ENCODE assay signal across 1 cellular context in the genomic region with DNA sequence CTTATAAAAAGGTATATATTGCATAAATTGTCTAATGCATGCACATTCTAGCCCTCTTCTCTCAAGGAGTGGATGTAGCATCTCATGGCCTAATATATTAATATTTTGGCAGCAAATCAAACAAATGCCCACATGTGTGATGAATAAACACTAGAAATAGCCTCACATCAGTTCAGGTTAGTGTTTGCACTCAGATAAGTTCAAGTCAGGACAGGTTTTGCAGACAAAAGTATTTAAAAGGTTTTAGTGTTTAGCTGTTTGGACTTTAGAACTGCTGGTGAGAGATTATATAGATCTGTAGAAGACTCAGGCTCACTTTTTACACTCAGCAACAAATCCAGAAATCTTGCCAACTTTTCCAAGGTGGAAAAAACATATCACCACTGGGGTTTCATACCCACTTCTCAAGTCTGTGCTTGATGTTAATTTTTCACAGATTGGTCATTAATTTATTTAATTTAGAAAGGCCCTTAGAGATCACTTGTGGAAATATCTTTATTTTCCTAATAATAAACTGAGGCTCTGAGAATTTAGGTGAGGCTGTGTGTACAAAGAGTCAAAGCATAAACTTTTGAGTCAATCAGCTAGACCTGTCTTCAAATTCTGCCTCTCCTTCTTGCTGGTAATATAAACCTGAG.
TF ChIP-seq lines count a peak whose summit lies in the region.

No MANE protein-coding gene starts in this region.

TF ChIP-seq in HepG2, 621 proteins besides CTCF, POLR2A, EP300 and RAD21 (continued from another document and continues in another):
- peak; percentile 76 for TF ChIP-seq HNF4G (IDR thresholded peaks at IDR 0.05; ENCODE audit: borderline replicate concordance, low read depth, low read length)
- no peak for TF ChIP-seq HNF4G (CRISPR knock-in tag; IDR thresholded peaks at IDR 0.05; ENCODE audit: borderline replicate concordance, low read depth)
- TF ChIP-seq PAF1 (CRISPR knock-in tag; IDR thresholded peaks at IDR 0.05) = no peak
- no peak for TF ChIP-seq AKAP8 (CRISPR knock-in tag; IDR thresholded peaks at IDR 0.05)
- no peak for TF ChIP-seq THAP8 (CRISPR knock-in tag; IDR thresholded peaks at IDR 0.05; ENCODE audit: borderline replicate concordance)
- TF ChIP-seq SAP130 (CRISPR knock-in tag; IDR thresholded peaks at IDR 0.05; ENCODE audit: low read depth) = peak; percentile 34
- peak; percentile 33; the same call in 1 of the 2 replicates for TF ChIP-seq GATA4 (IDR thresholded peaks at IDR 0.05; ENCODE audit: borderline replicate concordance, low read depth)
- no peak for TF ChIP-seq ZNF30 (CRISPR knock-in tag; IDR thresholded peaks at IDR 0.05)
- no peak for TF ChIP-seq ZNF883 (CRISPR knock-in tag; IDR thresholded peaks at IDR 0.05; ENCODE audit: not compliant biosample characterization)
- TF ChIP-seq ZNF251 (CRISPR knock-in tag; IDR thresholded peaks at IDR 0.05) = no peak
- TF ChIP-seq POGZ (CRISPR knock-in tag; IDR thresholded peaks at IDR 0.05) = peak; percentile 65
- TF ChIP-seq SOX6 (IDR thresholded peaks at IDR 0.05) = no peak
- peak; percentile 82 for TF ChIP-seq SOX6 (CRISPR knock-in tag; IDR thresholded peaks at IDR 0.05)
- no peak for TF ChIP-seq ZNF629 (CRISPR knock-in tag; conservative IDR thresholded peaks at IDR 0.05)
- peak; percentile 71; the same call in 1 of the 2 replicates for TF ChIP-seq GATAD2A (CRISPR knock-in tag; IDR thresholded peaks at IDR 0.05)
- peak; percentile 40; the same call in 1 of the 2 replicates for TF ChIP-seq ONECUT2 (CRISPR knock-in tag; IDR thresholded peaks at IDR 0.05)
- TF ChIP-seq AGO1 (IDR thresholded peaks at IDR 0.05; ENCODE audit: low read depth, low read length, poor library complexity, severe bottlenecking) = no peak
- no peak for TF ChIP-seq SYNCRIP (IDR thresholded peaks at IDR 0.05; ENCODE audit: insufficient read depth, low read depth, low read length)
- TF ChIP-seq FOXP1 (IDR thresholded peaks at IDR 0.05) = no peak
- TF ChIP-seq FOXP1 (CRISPR knock-in tag; IDR thresholded peaks at IDR 0.05) = peak; percentile 42; the same call in 1 of the 2 replicates
- TF ChIP-seq SP140L (CRISPR knock-in tag; IDR thresholded peaks at IDR 0.05; ENCODE audit: borderline replicate concordance) = peak; percentile 52; the same call in 1 of the 2 replicates
- peak; percentile 80 for TF ChIP-seq SOX5 (CRISPR knock-in tag; IDR thresholded peaks at IDR 0.05; ENCODE audit: borderline replicate concordance)
- TF ChIP-seq PTBP1 (IDR thresholded peaks at IDR 0.05; ENCODE audit: low read depth, low read length, poor library complexity, severe bottlenecking) = no peak
- TF ChIP-seq ZNF569 (CRISPR knock-in tag; IDR thresholded peaks at IDR 0.05; ENCODE audit: borderline replicate concordance) = no peak
- no peak for TF ChIP-seq SAFB2 (CRISPR knock-in tag; IDR thresholded peaks at IDR 0.05; ENCODE audit: borderline replicate concordance, low read depth)
- TF ChIP-seq SSRP1 (CRISPR knock-in tag; IDR thresholded peaks at IDR 0.05) = no peak
- TF ChIP-seq SNAPC4 (CRISPR knock-in tag; IDR thresholded peaks at IDR 0.05) = no peak
- TF ChIP-seq, protein P1, sequence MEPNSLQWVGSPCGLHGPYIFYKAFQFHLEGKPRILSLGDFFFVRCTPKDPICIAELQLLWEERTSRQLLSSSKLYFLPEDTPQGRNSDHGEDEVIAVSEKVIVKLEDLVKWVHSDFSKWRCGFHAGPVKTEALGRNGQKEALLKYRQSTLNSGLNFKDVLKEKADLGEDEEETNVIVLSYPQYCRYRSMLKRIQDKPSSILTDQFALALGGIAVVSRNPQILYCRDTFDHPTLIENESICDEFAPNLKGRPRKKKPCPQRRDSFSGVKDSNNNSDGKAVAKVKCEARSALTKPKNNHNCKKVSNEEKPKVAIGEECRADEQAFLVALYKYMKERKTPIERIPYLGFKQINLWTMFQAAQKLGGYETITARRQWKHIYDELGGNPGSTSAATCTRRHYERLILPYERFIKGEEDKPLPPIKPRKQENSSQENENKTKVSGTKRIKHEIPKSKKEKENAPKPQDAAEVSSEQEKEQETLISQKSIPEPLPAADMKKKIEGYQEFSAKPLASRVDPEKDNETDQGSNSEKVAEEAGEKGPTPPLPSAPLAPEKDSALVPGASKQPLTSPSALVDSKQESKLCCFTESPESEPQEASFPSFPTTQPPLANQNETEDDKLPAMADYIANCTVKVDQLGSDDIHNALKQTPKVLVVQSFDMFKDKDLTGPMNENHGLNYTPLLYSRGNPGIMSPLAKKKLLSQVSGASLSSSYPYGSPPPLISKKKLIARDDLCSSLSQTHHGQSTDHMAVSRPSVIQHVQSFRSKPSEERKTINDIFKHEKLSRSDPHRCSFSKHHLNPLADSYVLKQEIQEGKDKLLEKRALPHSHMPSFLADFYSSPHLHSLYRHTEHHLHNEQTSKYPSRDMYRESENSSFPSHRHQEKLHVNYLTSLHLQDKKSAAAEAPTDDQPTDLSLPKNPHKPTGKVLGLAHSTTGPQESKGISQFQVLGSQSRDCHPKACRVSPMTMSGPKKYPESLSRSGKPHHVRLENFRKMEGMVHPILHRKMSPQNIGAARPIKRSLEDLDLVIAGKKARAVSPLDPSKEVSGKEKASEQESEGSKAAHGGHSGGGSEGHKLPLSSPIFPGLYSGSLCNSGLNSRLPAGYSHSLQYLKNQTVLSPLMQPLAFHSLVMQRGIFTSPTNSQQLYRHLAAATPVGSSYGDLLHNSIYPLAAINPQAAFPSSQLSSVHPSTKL (CRISPR knock-in tag; IDR thresholded peaks at IDR 0.05) = peak; percentile 86
- TF ChIP-seq ZNF7 (CRISPR knock-in tag; IDR thresholded peaks at IDR 0.05) = peak; percentile 74; the same call in 1 of the 2 replicates
- TF ChIP-seq YEATS4 (CRISPR knock-in tag; IDR thresholded peaks at IDR 0.05; ENCODE audit: borderline replicate concordance) = no peak
- TF ChIP-seq AHDC1 (CRISPR knock-in tag; IDR thresholded peaks at IDR 0.05; ENCODE audit: borderline replicate concordance) = peak; percentile 90; the same call in 1 of the 2 replicates
- TF ChIP-seq ZFP41 (CRISPR knock-in tag; IDR thresholded peaks at IDR 0.05; ENCODE audit: borderline replicate concordance) = no peak
- TF ChIP-seq PAX8 (CRISPR knock-in tag; IDR thresholded peaks at IDR 0.05; ENCODE audit: borderline replicate concordance) = no peak
- TF ChIP-seq KDM6A (CRISPR knock-in tag; IDR thresholded peaks at IDR 0.05; ENCODE audit: low read depth) = peak; percentile 65
- TF ChIP-seq, protein P2, sequence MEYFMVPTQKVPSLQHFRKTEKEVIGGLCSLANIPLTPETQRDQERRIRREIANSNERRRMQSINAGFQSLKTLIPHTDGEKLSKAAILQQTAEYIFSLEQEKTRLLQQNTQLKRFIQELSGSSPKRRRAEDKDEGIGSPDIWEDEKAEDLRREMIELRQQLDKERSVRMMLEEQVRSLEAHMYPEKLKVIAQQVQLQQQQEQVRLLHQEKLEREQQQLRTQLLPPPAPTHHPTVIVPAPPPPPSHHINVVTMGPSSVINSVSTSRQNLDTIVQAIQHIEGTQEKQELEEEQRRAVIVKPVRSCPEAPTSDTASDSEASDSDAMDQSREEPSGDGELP (IDR thresholded peaks at IDR 0.05; ENCODE audit: borderline replicate concordance, low read depth) = peak; percentile 58; the same call in 1 of the 2 replicates
- TF ChIP-seq, protein P3, sequence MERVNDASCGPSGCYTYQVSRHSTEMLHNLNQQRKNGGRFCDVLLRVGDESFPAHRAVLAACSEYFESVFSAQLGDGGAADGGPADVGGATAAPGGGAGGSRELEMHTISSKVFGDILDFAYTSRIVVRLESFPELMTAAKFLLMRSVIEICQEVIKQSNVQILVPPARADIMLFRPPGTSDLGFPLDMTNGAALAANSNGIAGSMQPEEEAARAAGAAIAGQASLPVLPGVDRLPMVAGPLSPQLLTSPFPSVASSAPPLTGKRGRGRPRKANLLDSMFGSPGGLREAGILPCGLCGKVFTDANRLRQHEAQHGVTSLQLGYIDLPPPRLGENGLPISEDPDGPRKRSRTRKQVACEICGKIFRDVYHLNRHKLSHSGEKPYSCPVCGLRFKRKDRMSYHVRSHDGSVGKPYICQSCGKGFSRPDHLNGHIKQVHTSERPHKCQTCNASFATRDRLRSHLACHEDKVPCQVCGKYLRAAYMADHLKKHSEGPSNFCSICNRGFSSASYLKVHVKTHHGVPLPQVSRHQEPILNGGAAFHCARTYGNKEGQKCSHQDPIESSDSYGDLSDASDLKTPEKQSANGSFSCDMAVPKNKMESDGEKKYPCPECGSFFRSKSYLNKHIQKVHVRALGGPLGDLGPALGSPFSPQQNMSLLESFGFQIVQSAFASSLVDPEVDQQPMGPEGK (CRISPR knock-in tag; IDR thresholded peaks at IDR 0.05) = no peak
- no peak for TF ChIP-seq ZNF430 (CRISPR knock-in tag; IDR thresholded peaks at IDR 0.05)
- TF ChIP-seq NONO (IDR thresholded peaks at IDR 0.05) = no peak
- TF ChIP-seq NONO (CRISPR knock-in tag; conservative IDR thresholded peaks at IDR 0.05) = 0 out of 2 replicates have a peak, but pooled peaks have one; percentile 48
- TF ChIP-seq, protein P4, sequence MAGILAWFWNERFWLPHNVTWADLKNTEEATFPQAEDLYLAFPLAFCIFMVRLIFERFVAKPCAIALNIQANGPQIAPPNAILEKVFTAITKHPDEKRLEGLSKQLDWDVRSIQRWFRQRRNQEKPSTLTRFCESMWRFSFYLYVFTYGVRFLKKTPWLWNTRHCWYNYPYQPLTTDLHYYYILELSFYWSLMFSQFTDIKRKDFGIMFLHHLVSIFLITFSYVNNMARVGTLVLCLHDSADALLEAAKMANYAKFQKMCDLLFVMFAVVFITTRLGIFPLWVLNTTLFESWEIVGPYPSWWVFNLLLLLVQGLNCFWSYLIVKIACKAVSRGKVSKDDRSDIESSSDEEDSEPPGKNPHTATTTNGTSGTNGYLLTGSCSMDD (CRISPR knock-in tag; IDR thresholded peaks at IDR 0.05) = no peak
- TF ChIP-seq MED1 (CRISPR knock-in tag; IDR thresholded peaks at IDR 0.05) = peak; percentile 73
- no peak for TF ChIP-seq RFXAP (CRISPR knock-in tag; IDR thresholded peaks at IDR 0.05; ENCODE audit: borderline replicate concordance)
